Comparison of ENCODE assay signal across 1 cellular context in genomic region chr19:18895828-18896341, GRCh38.
A peak's percentile ranks its signal among the peaks of the same experiment; 100 is the strongest.
TF ChIP-seq lines count a peak whose summit lies in the region.

Gene CERS1 (minus strand): TSS chr19:18896158. CDS start chr19:18896072, 86 bp downstream.

TF ChIP-seq in HepG2, 621 proteins besides CTCF, POLR2A, EP300 and RAD21 (continues in another document):
- no peak for TF ChIP-seq ZNF142 (CRISPR knock-in tag; IDR thresholded peaks at IDR 0.05)
- TF ChIP-seq DNMT3B (CRISPR knock-in tag; conservative IDR thresholded peaks at IDR 0.05) = no peak
- no peak for TF ChIP-seq ZNF770 (CRISPR knock-in tag; IDR thresholded peaks at IDR 0.05)
- TF ChIP-seq MAX (IDR thresholded peaks at IDR 0.05) = peak; percentile 75; the same call in 1 of the 2 replicates
- no peak for TF ChIP-seq FOXM1 (CRISPR knock-in tag; IDR thresholded peaks at IDR 0.05)
- no peak for TF ChIP-seq HNRNPUL1 (IDR thresholded peaks at IDR 0.05; ENCODE audit: low read depth, low read length)
- TF ChIP-seq ZNF430 (CRISPR knock-in tag; IDR thresholded peaks at IDR 0.05) = no peak
- TF ChIP-seq SMAD1 (CRISPR knock-in tag; IDR thresholded peaks at IDR 0.05; ENCODE audit: borderline replicate concordance, low read depth) = no peak
- TF ChIP-seq ZBTB2 (CRISPR knock-in tag; IDR thresholded peaks at IDR 0.05; ENCODE audit: low read depth) = peak; percentile 32; the same call in 1 of the 2 replicates
- no peak for TF ChIP-seq FOXP1 (IDR thresholded peaks at IDR 0.05)
- TF ChIP-seq FOXP1 (CRISPR knock-in tag; IDR thresholded peaks at IDR 0.05) = no peak
- no peak for TF ChIP-seq HMG20B (CRISPR knock-in tag; conservative IDR thresholded peaks at IDR 0.05)
- TF ChIP-seq TBX3 (IDR thresholded peaks at IDR 0.05; ENCODE audit: borderline replicate concordance) = no peak
- 0 out of 2 replicates have a peak, but pooled peaks have one; percentile 8 for TF ChIP-seq MYPOP (CRISPR knock-in tag; IDR thresholded peaks at IDR 0.05)
- TF ChIP-seq LRRFIP1 (CRISPR knock-in tag; conservative IDR thresholded peaks at IDR 0.05) = no peak
- no peak for TF ChIP-seq ZNF34 (CRISPR knock-in tag; IDR thresholded peaks at IDR 0.05; ENCODE audit: borderline replicate concordance)
- no peak for TF ChIP-seq NONO (IDR thresholded peaks at IDR 0.05)
- TF ChIP-seq NONO (CRISPR knock-in tag; conservative IDR thresholded peaks at IDR 0.05) = no peak
- no peak for TF ChIP-seq ZNF7 (CRISPR knock-in tag; IDR thresholded peaks at IDR 0.05)
- no peak for TF ChIP-seq PCBP1 (IDR thresholded peaks at IDR 0.05; ENCODE audit: borderline replicate concordance, low read depth, low read length)
- TF ChIP-seq ZSCAN21 (CRISPR knock-in tag; IDR thresholded peaks at IDR 0.05; ENCODE audit: borderline replicate concordance) = no peak
- TF ChIP-seq ZNF737 (CRISPR knock-in tag; IDR thresholded peaks at IDR 0.05; ENCODE audit: borderline replicate concordance) = no peak
- no peak for TF ChIP-seq ZFYVE20 (CRISPR knock-in tag; IDR thresholded peaks at IDR 0.05; ENCODE audit: borderline replicate concordance, low read depth)
- no peak for TF ChIP-seq ZNF414 (CRISPR knock-in tag; IDR thresholded peaks at IDR 0.05)
- no peak for TF ChIP-seq ZSCAN20 (CRISPR knock-in tag; IDR thresholded peaks at IDR 0.05; ENCODE audit: borderline replicate concordance)
- no peak for TF ChIP-seq RBAK (CRISPR knock-in tag; IDR thresholded peaks at IDR 0.05)
- no peak for TF ChIP-seq HNF1A (IDR thresholded peaks at IDR 0.05; ENCODE audit: low read depth)
- TF ChIP-seq HNF1A (CRISPR knock-in tag; IDR thresholded peaks at IDR 0.05; ENCODE audit: borderline replicate concordance) = no peak
- no peak for TF ChIP-seq TEAD2 (CRISPR knock-in tag; IDR thresholded peaks at IDR 0.05)
- TF ChIP-seq PRDM15 (CRISPR knock-in tag; IDR thresholded peaks at IDR 0.05) = no peak
- 0 out of 2 replicates have a peak, but pooled peaks have one; percentile 5 for TF ChIP-seq SAFB2 (CRISPR knock-in tag; IDR thresholded peaks at IDR 0.05; ENCODE audit: borderline replicate concordance, low read depth)
- TF ChIP-seq ZNF816 (CRISPR knock-in tag; IDR thresholded peaks at IDR 0.05; ENCODE audit: borderline replicate concordance) = no peak
- no peak for TF ChIP-seq MEIS2 (CRISPR knock-in tag; IDR thresholded peaks at IDR 0.05)
- TF ChIP-seq TFDP1 (CRISPR knock-in tag; IDR thresholded peaks at IDR 0.05; ENCODE audit: borderline replicate concordance) = peak; percentile 61; the same call in 1 of the 2 replicates
